32 cellular contexts compared by ENCODE assay signal in genomic region chr4:113768952-113769351, GRCh38.
"Had no signal": no experiment of that assay in that cellular context is flagged by ENCODE, and none has a peak within 500 bp of the region (broad histone marks: within the 10 kb centered on the region; RNA-seq: fewer than 3 reads in every experiment).

No MANE protein-coding gene starts in this region.

- H3K4me3 Mint-ChIP-seq: activated B cell treated with CpG ODN at 0.5 μM for 24 hours; activated CD4-positive, alpha-beta memory T cell treated with anti-CD3 and anti-CD28 coated beads, Interleukin-2, amount 10 ng/mL, durations not matched to agents 7 days and 5 days; activated CD4-positive, alpha-beta T cell treated with anti-CD3 and anti-CD28 coated beads, Interleukin-2, amount 10 ng/mL, durations not matched to agents 24 days and 14 days; activated CD8-positive, alpha-beta memory T cell treated with anti-CD3 and anti-CD28 coated beads, Interleukin-2, amount 10 ng/mL, durations not matched to agents 7 days and 5 days; activated naive CD4-positive, alpha-beta T cell treated with anti-CD3 and anti-CD28 coated beads, Interleukin-2, amount 10 ng/mL, durations not matched to agents 7 days and 5 days; activated naive CD8-positive, alpha-beta T cell treated with anti-CD3 and anti-CD28 coated beads, Interleukin-2, amount 10 ng/mL, durations not matched to agents 7 days and 5 days; activated T-helper 1 cell treated with anti-CD3 and anti-CD28 coated beads, Interleukin-12 subunit alpha, Interleukin-12 subunit beta, Interleukin-2, Interleukin-4 antibody, amounts not matched to agents 30 ng/mL and 10 ng/mL and 1 ng/mL, durations not matched to agents 14 hours and 24 hours and 36 hours; effector memory CD8-positive, alpha-beta T cell; T-helper 17 cell; T-helper 2 cell treated with Interferon-gamma antibody and Interleukin-4, amounts not matched to agents 5 μg/mL and 100 μg/mL, for 36 hours had no signal

- ATAC-seq: activated CD8-positive, alpha-beta memory T cell treated with anti-CD3 and anti-CD28 coated beads, Interleukin-2, amount 10 ng/mL, durations not matched to agents 7 days and 5 days; body of pancreas; effector memory CD8-positive, alpha-beta T cell; T-helper 17 cell had no signal

- H3K4me3 ChIP-seq: body of pancreas, esophagus squamous epithelium had no signal

- H3K27me3 Mint-ChIP-seq: activated CD4-positive, alpha-beta memory T cell treated with anti-CD3 and anti-CD28 coated beads, Interleukin-2, amount 10 ng/mL, durations not matched to agents 7 days and 5 days; activated CD8-positive, alpha-beta memory T cell treated with anti-CD3 and anti-CD28 coated beads, Interleukin-2, amount 10 ng/mL, durations not matched to agents 7 days and 5 days; activated naive CD4-positive, alpha-beta T cell treated with anti-CD3 and anti-CD28 coated beads, Interleukin-2, amount 10 ng/mL, durations not matched to agents 7 days and 5 days; activated naive CD8-positive, alpha-beta T cell treated with anti-CD3 and anti-CD28 coated beads, Interleukin-2, amount 10 ng/mL, durations not matched to agents 7 days and 5 days; effector memory CD8-positive, alpha-beta T cell had no signal

- H3K27ac Mint-ChIP-seq: activated B cell treated with CpG ODN at 0.5 μM for 24 hours; activated CD4-positive, alpha-beta memory T cell treated with anti-CD3 and anti-CD28 coated beads, Interleukin-2, amount 10 ng/mL, durations not matched to agents 7 days and 5 days; activated CD8-positive, alpha-beta memory T cell treated with anti-CD3 and anti-CD28 coated beads, Interleukin-2, amount 10 ng/mL, durations not matched to agents 7 days and 5 days; activated naive CD4-positive, alpha-beta T cell treated with anti-CD3 and anti-CD28 coated beads, Interleukin-2, amount 10 ng/mL, durations not matched to agents 7 days and 5 days; activated naive CD8-positive, alpha-beta T cell treated with anti-CD3 and anti-CD28 coated beads, Interleukin-2, amount 10 ng/mL, durations not matched to agents 7 days and 5 days; activated T-helper 1 cell treated with anti-CD3 and anti-CD28 coated beads, Interleukin-12 subunit alpha, Interleukin-12 subunit beta, Interleukin-2, Interleukin-4 antibody, amounts not matched to agents 30 ng/mL and 10 ng/mL and 1 ng/mL, durations not matched to agents 14 hours and 24 hours and 36 hours; activated T-helper 2 cell treated with anti-CD3 and anti-CD28 coated beads, Interferon-gamma antibody, Interleukin-2, Interleukin-4, amounts not matched to agents 10 μg/mL and 5 μg/mL and 100 μg/mL, durations not matched to agents 14 hours and 24 hours and 36 hours; effector memory CD8-positive, alpha-beta T cell; T-helper 17 cell; T-helper 2 cell treated with Interferon-gamma antibody and Interleukin-4, amounts not matched to agents 5 μg/mL and 100 μg/mL, for 36 hours had no signal

- H3K27me3 ChIP-seq: body of pancreas, esophagus squamous epithelium had no signal

- H3K9me3 ChIP-seq: body of pancreas had no signal

- H3K27ac ChIP-seq: body of pancreas, WERI-Rb-1 had no signal

- H3K36me3 ChIP-seq: esophagus squamous epithelium, WERI-Rb-1 had no signal

- H3K36me3 Mint-ChIP-seq: activated naive CD4-positive, alpha-beta T cell treated with anti-CD3 and anti-CD28 coated beads, Interleukin-2, amount 10 ng/mL, durations not matched to agents 7 days and 5 days; activated naive CD4-positive, alpha-beta T cell treated with anti-CD3 and anti-CD28 coated beads, Interleukin-2, amount 50 U/mL, for 72 hours had no signal

- DNase-seq: activated B cell treated with CpG ODN at 0.5 μM for 24 hours; activated CD4-positive, alpha-beta memory T cell treated with anti-CD3 and anti-CD28 coated beads, Interleukin-2, amount 10 ng/mL, durations not matched to agents 7 days and 5 days; activated CD4-positive, alpha-beta T cell treated with anti-CD3 and anti-CD28 coated beads, Interleukin-2, amount 10 ng/mL, durations not matched to agents 24 days and 14 days; activated CD4-positive, alpha-beta T cell treated with anti-CD3 and anti-CD28 coated beads, Interleukin-2, amount 50 U/mL, for 4 hours; activated CD8-positive, alpha-beta memory T cell treated with anti-CD3 and anti-CD28 coated beads, Interleukin-2, amount 10 ng/mL, durations not matched to agents 7 days and 5 days; activated CD8-positive, alpha-beta memory T cell treated with anti-CD3 and anti-CD28 coated beads, Interleukin-2, amount 50 U/mL, for 4 hours; activated effector memory CD4-positive, alpha-beta T cell treated with anti-CD3 and anti-CD28 coated beads, Interleukin-2, amount 50 U/mL, for 16 hours; activated naive CD4-positive, alpha-beta T cell treated with anti-CD3 and anti-CD28 coated beads, Interleukin-2, amount 10 ng/mL, durations not matched to agents 7 days and 5 days; activated naive CD8-positive, alpha-beta T cell treated with anti-CD3 and anti-CD28 coated beads, Interleukin-2, amount 10 ng/mL, durations not matched to agents 7 days and 5 days; activated T-cell treated with anti-CD3 and anti-CD28 coated beads, Interleukin-2, amount 50 U/mL, for 1 hour; activated T-cell treated with anti-CD3 and anti-CD28 coated beads, Interleukin-2, amount 50 U/mL, for 48 hours; amniotic stem cell; anterior cingulate cortex; body of pancreas; caudate nucleus; cortex of kidney; dermis blood vessel endothelial cell; effector CD4-positive, alpha-beta T cell; effector memory CD8-positive, alpha-beta T cell; erythroblast; esophagus squamous epithelium; foreskin fibroblast; head of caudate nucleus; hippocampal formation; T-helper 1 cell; T-helper 17 cell; T1000; WERI-Rb-1 had no signal

- H3K9me3 Mint-ChIP-seq: activated CD4-positive, alpha-beta memory T cell treated with anti-CD3 and anti-CD28 coated beads, Interleukin-2, amount 10 ng/mL, durations not matched to agents 7 days and 5 days; activated T-helper 2 cell treated with anti-CD3 and anti-CD28 coated beads, Interferon-gamma antibody, Interleukin-2, Interleukin-4, amounts not matched to agents 10 μg/mL and 5 μg/mL and 100 μg/mL, durations not matched to agents 14 hours and 24 hours and 36 hours; effector memory CD8-positive, alpha-beta T cell had no signal
